ENCODE assay signal across 13 cellular contexts in genomic region chr20:35404614-35405259, GRCh38. TPM values are rescaled to one million over a fixed set of nuclear protein-coding genes. Genes with fewer than 3 reads are reported as not detected.
DNase-seq lines count a peak whose midpoint lies in the region; ATAC-seq and TF ChIP-seq lines count a peak whose summit lies in the region.
"Had no signal": no experiment of that assay in that cellular context is flagged by ENCODE, and none has a peak within 500 bp of the region (broad histone marks: within the 10 kb centered on the region; RNA-seq: fewer than 3 reads in every experiment).

No MANE protein-coding gene starts in this region.

- H3K4me1 ChIP-seq in RWPE2 (ENCODE audit: insufficient read depth, poor library complexity, severe bottlenecking): no peaks in the 10 kb centered on the region
- peaks cover 5% of the 10 kb centered on the region for H3K4me1 ChIP-seq in left ventricle myocardium inferior
- no peaks in the 10 kb centered on the region for H3K4me1 ChIP-seq in body of pancreas

- H3K4me3 ChIP-seq in RWPE2 (ENCODE audit: severe bottlenecking) (no peak overlapping the region), left ventricle myocardium inferior (no peak overlapping the region), body of pancreas (no peak overlapping the region)
- H3K4me3 ChIP-seq: coronary artery had no signal

- H3K27me3 Mint-ChIP-seq in activated T-cell treated with anti-CD3 and anti-CD28 coated beads, Interleukin-2, amount 50 U/mL, for 72 hours (ENCODE audit: low read depth): no peaks in the 10 kb centered on the region
- H3K27me3 Mint-ChIP-seq in stimulated activated memory B cell treated with anti-CD40 and anti-IgM and Interleukin-4, amounts not matched to agents 10 μg/mL and 1 μg/mL and 100 μg/mL, for 72 hours: no peaks in the 10 kb centered on the region

- H3K36me3 ChIP-seq in RWPE2 (ENCODE audit: low read depth): peaks cover 84% of the 10 kb centered on the region
- H3K36me3 ChIP-seq in left ventricle myocardium inferior: peaks cover 44% of the 10 kb centered on the region
- H3K36me3 ChIP-seq in body of pancreas (replicated peaks in 1 of 2; ENCODE audit: insufficient read depth in 1 of 2, low read depth in 2 of 2): peaks cover 0 to 3% of the 10 kb centered on the region in 2 donors

- intact Hi-C loops in left ventricle myocardium inferior (cut with micrococcal nuclease) (no loop called here), body of pancreas (cut with DNase I) (no loop called here)

- 51 to 58% methylated on average over 4 of the region's 4 CpGs for WGBS in body of pancreas, 2 donors

- no peak for DNase-seq in activated T-cell treated with anti-CD3 and anti-CD28 coated beads, Interleukin-2, amount 50 U/mL, for 72 hours
- no peak for DNase-seq in activated T-cell treated with anti-CD3 and anti-CD28 coated beads, Interleukin-2, amount 50 U/mL, for 1 hour
- DNase-seq in RWPE2 (ENCODE audit: low spot score) (no peak), NCI-H2227 treated with DMSO at 0.1 percent for 48 hours (lab: John Stamatoyannopoulos, UW) (no peak), left ventricle myocardium inferior (no peak), body of pancreas (no peak)
- DNase-seq: ACHN; activated effector memory CD4-positive, alpha-beta T cell treated with anti-CD3 and anti-CD28 coated beads, Interleukin-2, amount 50 U/mL, for 16 hours; NCI-H187 treated with DMSO at 0.1 percent for 48 hours had no signal

- H3K4me1 Mint-ChIP-seq in activated T-cell treated with anti-CD3 and anti-CD28 coated beads, Interleukin-2, amount 50 U/mL, for 72 hours (ENCODE audit: low read depth): peaks cover 28% of the 10 kb centered on the region
- H3K4me1 Mint-ChIP-seq in stimulated activated memory B cell treated with anti-CD40 and anti-IgM and Interleukin-4, amounts not matched to agents 10 μg/mL and 1 μg/mL and 100 μg/mL, for 72 hours: peaks cover 27% of the 10 kb centered on the region

- H3K27me3 ChIP-seq in RWPE2 (ENCODE audit: insufficient read depth, poor library complexity, severe bottlenecking): no peaks in the 10 kb centered on the region
- H3K27me3 ChIP-seq in left ventricle myocardium inferior (ENCODE audit: low read depth): no peaks in the 10 kb centered on the region
- no peaks in the 10 kb centered on the region for H3K27me3 ChIP-seq in body of pancreas
- H3K27me3 ChIP-seq: neutrophil had no signal

- H3K27ac ChIP-seq in RWPE2 (ENCODE audit: poor library complexity, severe bottlenecking): no peak overlapping the region
- no peak overlapping the region for H3K27ac ChIP-seq in left ventricle myocardium inferior (replicated peaks)
- no peak overlapping the region for H3K27ac ChIP-seq in body of pancreas
- H3K27ac ChIP-seq: coronary artery, neutrophil had no signal

- peaks cover 2 to 3% of the 10 kb centered on the region in 2 donors for H3K9me3 Mint-ChIP-seq in activated T-cell treated with anti-CD3 and anti-CD28 coated beads, Interleukin-2, amount 50 U/mL, for 72 hours
- H3K9me3 Mint-ChIP-seq in stimulated activated memory B cell treated with anti-CD40 and anti-IgM and Interleukin-4, amounts not matched to agents 10 μg/mL and 1 μg/mL and 100 μg/mL, for 72 hours: peaks cover 6% of the 10 kb centered on the region

- TF ChIP-seq POLR2A in body of pancreas (IDR thresholded peaks at IDR 0.05): no peak

- H3K36me3 Mint-ChIP-seq in activated T-cell treated with anti-CD3 and anti-CD28 coated beads, Interleukin-2, amount 50 U/mL, for 72 hours (ENCODE audit: insufficient read depth in 2 of 2): peaks cover 11 to 41% of the 10 kb centered on the region in 2 donors
- H3K36me3 Mint-ChIP-seq in stimulated activated memory B cell treated with anti-CD40 and anti-IgM and Interleukin-4, amounts not matched to agents 10 μg/mL and 1 μg/mL and 100 μg/mL, for 72 hours: peaks cover 32% of the 10 kb centered on the region

- TF ChIP-seq CTCF in RWPE2 (IDR thresholded peaks at IDR 0.05; ENCODE audit: poor library complexity, severe bottlenecking) (no peak), left ventricle myocardium inferior (IDR thresholded peaks at IDR 0.05; ENCODE audit: borderline replicate concordance) (no peak), body of pancreas (IDR thresholded peaks at IDR 0.05) (no peak)

- peak; percentile 35 to 51 for ATAC-seq in activated T-cell treated with anti-CD3 and anti-CD28 coated beads, Interleukin-2, amount 50 U/mL, for 72 hours (replicated peaks in 1 of 2)
- ATAC-seq in HG02870 (IDR thresholded peaks at IDR 0.05; ENCODE audit: unreplicated experiment): peak; percentile 73
- ATAC-seq in RWPE2 (ENCODE audit: low read depth): peak; percentile 36; the same call in 2 of the 3 replicates
- ATAC-seq in stimulated activated memory B cell treated with anti-CD40 and anti-IgM and Interleukin-4, amounts not matched to agents 10 μg/mL and 1 μg/mL and 100 μg/mL, for 72 hours: peak; percentile 97
- ATAC-seq in body of pancreas: no peak

- H3K27ac Mint-ChIP-seq in activated T-cell treated with anti-CD3 and anti-CD28 coated beads, Interleukin-2, amount 50 U/mL, for 72 hours: peak overlapping the region; percentile 85
- peak overlapping the region; percentile 30 for H3K27ac Mint-ChIP-seq in stimulated activated memory B cell treated with anti-CD40 and anti-IgM and Interleukin-4, amounts not matched to agents 10 μg/mL and 1 μg/mL and 100 μg/mL, for 72 hours

- peak overlapping the region in 1 of 2 donors; percentile 31 for H3K4me3 Mint-ChIP-seq in activated T-cell treated with anti-CD3 and anti-CD28 coated beads, Interleukin-2, amount 50 U/mL, for 72 hours
- peak overlapping the region; percentile 21 for H3K4me3 Mint-ChIP-seq in stimulated activated memory B cell treated with anti-CD40 and anti-IgM and Interleukin-4, amounts not matched to agents 10 μg/mL and 1 μg/mL and 100 μg/mL, for 72 hours

- H3K9me3 ChIP-seq in RWPE2 (ENCODE audit: severe bottlenecking) (peaks cover 12% of the 10 kb centered on the region), left ventricle myocardium inferior (replicated peaks) (peaks cover 22% of the 10 kb centered on the region), body of pancreas (no peaks in the 10 kb centered on the region)
- H3K9me3 ChIP-seq: neutrophil had no signal

RNA-seq across cellular contexts. Expression of gene UQCC1, which starts 7.0 kb away (rescaled TPM):
- total RNA-seq in activated T-cell treated with anti-CD3 and anti-CD28 coated beads, Interleukin-2, amount 50 U/mL, for 72 hours: 10 to 100 TPM; 76.2 to 84.1 TPM
- total RNA-seq in left ventricle myocardium inferior (145 TPM), body of pancreas (10 to 100 TPM; 16.1 to 43.2 TPM)

RNA-seq across cellular contexts. Expression of gene GDF5, which starts 33.3 kb away (rescaled TPM):
- total RNA-seq in activated T-cell treated with anti-CD3 and anti-CD28 coated beads, Interleukin-2, amount 50 U/mL, for 72 hours: not detected
- total RNA-seq in left ventricle myocardium inferior (0.11 TPM), body of pancreas (under 1 TPM in 1 of 2 donors, not detected in 1; 0.66 TPM)

RNA-seq across cellular contexts. Expression of gene CEP250, which starts 50.7 kb away (rescaled TPM):
- 10 to 100 TPM; 45.1 to 55.0 TPM for total RNA-seq in activated T-cell treated with anti-CD3 and anti-CD28 coated beads, Interleukin-2, amount 50 U/mL, for 72 hours
- total RNA-seq in left ventricle myocardium inferior (15.3 TPM), body of pancreas (10 to 100 TPM in 1 of 2 donors, 1 to 10 TPM in 1; 7.8 to 27.0 TPM)
